ENCODE assay signal across 1 cellular context in genomic region chr3:11452312-11452711, GRCh38.
A peak's percentile ranks its signal among the peaks of the same experiment; 100 is the strongest.
TF ChIP-seq lines count a peak whose summit lies in the region.

No MANE protein-coding gene starts in this region.

TF ChIP-seq in HEK293, 187 proteins besides CTCF, POLR2A, EP300 and RAD21 (continued from another document):
- TF ChIP-seq TSHZ1 (tag by site-specific recombination; IDR thresholded peaks at IDR 0.05; ENCODE audit: borderline replicate concordance) = peak; percentile 63; the same call in 1 of the 2 replicates
